In genomic region chr7:4718071-4718470, GRCh38 we compare ENCODE assay signal across 22 cellular contexts. TPM values are rescaled to one million over a fixed set of nuclear protein-coding genes. Genes with fewer than 3 reads are reported as not detected.
DNase-seq lines count a peak whose midpoint lies in the region; ATAC-seq and TF ChIP-seq lines count a peak whose summit lies in the region.
"Had no signal": no experiment of that assay in that cellular context is flagged by ENCODE, and none has a peak within 500 bp of the region (broad histone marks: within the 10 kb centered on the region; RNA-seq: fewer than 3 reads in every experiment).

No MANE protein-coding gene starts in this region.

- DNase-seq in CD4-positive, alpha-beta T cell, result no peak
- DNase-seq in activated naive CD8-positive, alpha-beta T cell treated with anti-CD3 and anti-CD28 coated beads for 36 hours, result no peak
- DNase-seq in nephron progenitor cell (no peak), COLO829 (ENCODE audit: low spot score) (no peak), HPDE6-E6E7 (ENCODE audit: extremely low spot score) (no peak)
- DNase-seq in stimulated activated naive B cell treated with anti-CD40 and anti-IgM and Interleukin-4, amounts not matched to agents 10 μg/mL and 1 μg/mL and 100 μg/mL, for 72 hours, result no peak
- no peak for DNase-seq in activated T-helper 2 cell treated with anti-CD3 and anti-CD28 coated beads, Interferon-gamma antibody, Interleukin-2, Interleukin-4, amounts not matched to agents 10 μg/mL and 5 μg/mL and 100 μg/mL, durations not matched to agents 14 hours and 24 hours and 36 hours (ENCODE audit: low spot score)
- DNase-seq: Caco-2, DMS 273 treated with DMSO at 0.1 percent for 48 hours, DMS79 treated with DMSO at 0.1 percent for 48 hours, NCI-H1092 treated with DMSO at 0.1 percent for 48 hours, NCI-H1436 treated with DMSO at 0.1 percent for 48 hours, NCI-H1930, NCI-H748 treated with DMSO at 0.1 percent for 48 hours, SJCRH30 had no signal

- no peak overlapping the region for H3K27ac ChIP-seq in CD4-positive, alpha-beta T cell (ENCODE audit: low read depth, low read length)
- H3K27ac ChIP-seq: A549, KMS-11, RWPE1, SJCRH30 had no signal

- H3K9me3 Mint-ChIP-seq in CD4-positive, alpha-beta T cell, result no peaks in the 10 kb centered on the region
- no peaks in the 10 kb centered on the region for H3K9me3 Mint-ChIP-seq in activated naive CD8-positive, alpha-beta T cell treated with anti-CD3 and anti-CD28 coated beads for 36 hours
- H3K9me3 Mint-ChIP-seq in nephron progenitor cell, result peaks cover 32% of the 10 kb centered on the region
- peaks cover 1 to 7% of the 10 kb centered on the region in 2 donors for H3K9me3 Mint-ChIP-seq in stimulated activated naive B cell treated with anti-CD40 and anti-IgM and Interleukin-4, amounts not matched to agents 10 μg/mL and 1 μg/mL and 100 μg/mL, for 72 hours
- no peaks in the 10 kb centered on the region for H3K9me3 Mint-ChIP-seq in activated T-helper 2 cell treated with anti-CD3 and anti-CD28 coated beads, Interferon-gamma antibody, Interleukin-2, Interleukin-4, amounts not matched to agents 10 μg/mL and 5 μg/mL and 100 μg/mL, durations not matched to agents 14 hours and 24 hours and 36 hours

- no peak overlapping the region for H3K4me3 Mint-ChIP-seq in CD4-positive, alpha-beta T cell
- H3K4me3 Mint-ChIP-seq in activated naive CD8-positive, alpha-beta T cell treated with anti-CD3 and anti-CD28 coated beads for 36 hours, result no peak overlapping the region
- H3K4me3 Mint-ChIP-seq in nephron progenitor cell, result no peak overlapping the region
- no peak overlapping the region for H3K4me3 Mint-ChIP-seq in stimulated activated naive B cell treated with anti-CD40 and anti-IgM and Interleukin-4, amounts not matched to agents 10 μg/mL and 1 μg/mL and 100 μg/mL, for 72 hours
- no peak overlapping the region for H3K4me3 Mint-ChIP-seq in activated T-helper 2 cell treated with anti-CD3 and anti-CD28 coated beads, Interferon-gamma antibody, Interleukin-2, Interleukin-4, amounts not matched to agents 10 μg/mL and 5 μg/mL and 100 μg/mL, durations not matched to agents 14 hours and 24 hours and 36 hours (ENCODE audit: low read depth)
- H3K4me3 Mint-ChIP-seq: B cell, CD14-positive monocyte had no signal

- CTCF ChIA-PET in CD4-positive, alpha-beta T cell (lab: Charles Lee), result no interaction called here

- H3K36me3 Mint-ChIP-seq in CD4-positive, alpha-beta T cell (ENCODE audit: low read depth), result peaks cover 53% of the 10 kb centered on the region
- peaks cover 15% of the 10 kb centered on the region for H3K36me3 Mint-ChIP-seq in activated naive CD8-positive, alpha-beta T cell treated with anti-CD3 and anti-CD28 coated beads for 36 hours
- H3K36me3 Mint-ChIP-seq in nephron progenitor cell (ENCODE audit: low read depth), result peaks cover 70% of the 10 kb centered on the region
- H3K36me3 Mint-ChIP-seq in stimulated activated naive B cell treated with anti-CD40 and anti-IgM and Interleukin-4, amounts not matched to agents 10 μg/mL and 1 μg/mL and 100 μg/mL, for 72 hours, result peaks cover 42 to 60% of the 10 kb centered on the region in 2 donors
- H3K36me3 Mint-ChIP-seq in activated T-helper 2 cell treated with anti-CD3 and anti-CD28 coated beads, Interferon-gamma antibody, Interleukin-2, Interleukin-4, amounts not matched to agents 10 μg/mL and 5 μg/mL and 100 μg/mL, durations not matched to agents 14 hours and 24 hours and 36 hours (ENCODE audit: low read depth), result peaks cover 23% of the 10 kb centered on the region

- H3K9me3 ChIP-seq in CD4-positive, alpha-beta T cell (ENCODE audit: control insufficient read depth, low read length), result no peaks in the 10 kb centered on the region
- H3K9me3 ChIP-seq: A549, Caco-2 had no signal

- peak overlapping the region; percentile 51 for H3K27ac Mint-ChIP-seq in CD4-positive, alpha-beta T cell
- peak overlapping the region; percentile 16 for H3K27ac Mint-ChIP-seq in activated naive CD8-positive, alpha-beta T cell treated with anti-CD3 and anti-CD28 coated beads for 36 hours
- peak overlapping the region; percentile 94 for H3K27ac Mint-ChIP-seq in nephron progenitor cell
- peak overlapping the region; percentile 43 for H3K27ac Mint-ChIP-seq in stimulated activated naive B cell treated with anti-CD40 and anti-IgM and Interleukin-4, amounts not matched to agents 10 μg/mL and 1 μg/mL and 100 μg/mL, for 72 hours
- no peak overlapping the region for H3K27ac Mint-ChIP-seq in activated T-helper 2 cell treated with anti-CD3 and anti-CD28 coated beads, Interferon-gamma antibody, Interleukin-2, Interleukin-4, amounts not matched to agents 10 μg/mL and 5 μg/mL and 100 μg/mL, durations not matched to agents 14 hours and 24 hours and 36 hours

- no peaks in the 10 kb centered on the region for H3K27me3 Mint-ChIP-seq in CD4-positive, alpha-beta T cell
- no peaks in the 10 kb centered on the region for H3K27me3 Mint-ChIP-seq in activated naive CD8-positive, alpha-beta T cell treated with anti-CD3 and anti-CD28 coated beads for 36 hours
- H3K27me3 Mint-ChIP-seq in nephron progenitor cell (ENCODE audit: low read depth, poor library complexity), result no peaks in the 10 kb centered on the region
- H3K27me3 Mint-ChIP-seq in stimulated activated naive B cell treated with anti-CD40 and anti-IgM and Interleukin-4, amounts not matched to agents 10 μg/mL and 1 μg/mL and 100 μg/mL, for 72 hours, result no peaks in the 10 kb centered on the region
- no peaks in the 10 kb centered on the region for H3K27me3 Mint-ChIP-seq in activated T-helper 2 cell treated with anti-CD3 and anti-CD28 coated beads, Interferon-gamma antibody, Interleukin-2, Interleukin-4, amounts not matched to agents 10 μg/mL and 5 μg/mL and 100 μg/mL, durations not matched to agents 14 hours and 24 hours and 36 hours (ENCODE audit: low read depth)
- H3K27me3 Mint-ChIP-seq: B cell had no signal

- no peaks in the 10 kb centered on the region for H3K27me3 ChIP-seq in CD4-positive, alpha-beta T cell (ENCODE audit: control insufficient read depth, insufficient read depth, low read length)
- H3K27me3 ChIP-seq: SJCRH30 had no signal

- ATAC-seq in CD4-positive, alpha-beta T cell (ENCODE audit: poor library complexity), result no peak
- no peak for ATAC-seq in stimulated activated naive B cell treated with anti-CD40 and anti-IgM and Interleukin-4, amounts not matched to agents 10 μg/mL and 1 μg/mL and 100 μg/mL, for 72 hours (replicated peaks)
- ATAC-seq: A549, GM12878, HepG2 had no signal

- no peak for TF ChIP-seq CTCF in CD4-positive, alpha-beta T cell (IDR thresholded peaks at IDR 0.05)
- TF ChIP-seq CTCF in nephron progenitor cell (IDR thresholded peaks at IDR 0.05), result no peak

- POLR2A ChIA-PET in CD4-positive, alpha-beta T cell (lab: Charles Lee), result no interaction called here

- peaks cover 54% of the 10 kb centered on the region for H3K4me1 Mint-ChIP-seq in CD4-positive, alpha-beta T cell (ENCODE audit: low read depth)
- peaks cover 36% of the 10 kb centered on the region for H3K4me1 Mint-ChIP-seq in activated naive CD8-positive, alpha-beta T cell treated with anti-CD3 and anti-CD28 coated beads for 36 hours
- H3K4me1 Mint-ChIP-seq in nephron progenitor cell, result peaks cover 48% of the 10 kb centered on the region
- H3K4me1 Mint-ChIP-seq in stimulated activated naive B cell treated with anti-CD40 and anti-IgM and Interleukin-4, amounts not matched to agents 10 μg/mL and 1 μg/mL and 100 μg/mL, for 72 hours, result peaks cover 55 to 94% of the 10 kb centered on the region in 2 donors
- peaks cover 7% of the 10 kb centered on the region for H3K4me1 Mint-ChIP-seq in activated T-helper 2 cell treated with anti-CD3 and anti-CD28 coated beads, Interferon-gamma antibody, Interleukin-2, Interleukin-4, amounts not matched to agents 10 μg/mL and 5 μg/mL and 100 μg/mL, durations not matched to agents 14 hours and 24 hours and 36 hours (ENCODE audit: low read depth)

- intact Hi-C loops in CD4-positive, alpha-beta T cell (cut with DNase I, micrococcal nuclease), result no loop called here
- intact Hi-C loops in activated T-helper 2 cell treated with anti-CD3 and anti-CD28 coated beads, Interferon-gamma antibody, Interleukin-2, Interleukin-4, amounts not matched to agents 10 μg/mL and 5 μg/mL and 100 μg/mL, durations not matched to agents 14 hours and 24 hours and 36 hours (cut with micrococcal nuclease), result no loop called here

RNA-seq across cellular contexts. Expression of gene FOXK1, which starts 36.0 kb away (rescaled TPM):
- 10 to 100 TPM; 67.8 to 68.1 TPM for total RNA-seq in CD4-positive, alpha-beta T cell
- total RNA-seq in activated naive CD8-positive, alpha-beta T cell treated with anti-CD3 and anti-CD28 coated beads for 36 hours, result 10 to 100 TPM; 38.1 to 38.2 TPM
- total RNA-seq in activated T-helper 2 cell treated with anti-CD3 and anti-CD28 coated beads, Interferon-gamma antibody, Interleukin-2, Interleukin-4, amounts not matched to agents 10 μg/mL and 5 μg/mL and 100 μg/mL, durations not matched to agents 14 hours and 24 hours and 36 hours, result 35.6 TPM in 2 replicates

RNA-seq across cellular contexts. Expression of gene AP5Z1, which starts 57.4 kb away (rescaled TPM):
- total RNA-seq in CD4-positive, alpha-beta T cell, result 100 to 1,000 TPM in 1 of 2 experiments, 10 to 100 TPM in 1; 93.5 to 102 TPM
- total RNA-seq in activated naive CD8-positive, alpha-beta T cell treated with anti-CD3 and anti-CD28 coated beads for 36 hours, result 10 to 100 TPM; 43.1 to 47.1 TPM
- 41.5 and 45.9 TPM in 2 replicates for total RNA-seq in activated T-helper 2 cell treated with anti-CD3 and anti-CD28 coated beads, Interferon-gamma antibody, Interleukin-2, Interleukin-4, amounts not matched to agents 10 μg/mL and 5 μg/mL and 100 μg/mL, durations not matched to agents 14 hours and 24 hours and 36 hours
